Comparison of ENCODE assay signal across 1 cellular context in the genomic region with DNA sequence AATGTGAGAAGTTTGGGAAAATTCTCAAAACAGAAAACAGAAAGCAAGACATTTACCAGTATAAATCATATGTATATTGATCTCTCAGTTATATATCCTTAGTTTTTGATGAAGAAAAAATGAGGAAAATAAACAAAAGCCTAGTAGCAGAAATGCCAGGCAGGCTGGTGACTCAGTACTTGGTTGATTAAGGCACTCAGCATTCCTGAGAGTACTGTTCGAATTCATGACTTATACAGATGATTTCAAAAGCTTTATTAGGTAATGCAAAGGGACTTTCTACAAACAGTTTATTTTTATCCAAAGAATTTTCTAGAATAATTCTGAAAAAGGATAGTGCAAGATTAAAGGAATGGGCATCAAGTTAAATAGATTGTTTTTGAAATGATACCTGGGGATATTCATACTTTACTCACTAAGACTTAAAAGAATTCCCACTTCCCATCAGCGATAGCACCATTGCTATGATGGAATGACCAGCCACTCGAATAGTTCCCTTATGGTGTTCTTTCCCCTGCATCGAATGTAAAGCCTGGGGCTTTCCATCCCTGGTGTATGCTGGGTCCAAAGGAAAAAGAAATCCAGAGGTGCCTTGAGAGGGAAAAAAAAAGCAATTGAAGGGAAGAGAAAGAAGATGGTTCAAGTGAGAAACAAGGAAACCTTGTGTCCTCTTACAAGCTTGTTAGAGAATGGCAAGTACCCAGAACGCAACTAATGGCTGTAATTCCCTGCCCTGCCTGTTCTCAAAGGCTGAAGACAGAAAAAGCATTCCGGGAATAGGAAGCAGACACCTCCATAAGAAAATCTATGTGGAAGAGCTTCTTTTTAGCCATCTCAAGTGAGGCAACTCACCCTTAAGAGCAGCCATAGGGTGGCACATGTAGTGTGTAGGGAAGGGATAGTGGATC.
TF ChIP-seq lines count a peak whose summit lies in the region.

No MANE protein-coding gene starts in this region.

TF ChIP-seq in SK-N-SH, 30 proteins besides CTCF, POLR2A, EP300 and RAD21 (continued from another document):
- TF ChIP-seq, protein P1, sequence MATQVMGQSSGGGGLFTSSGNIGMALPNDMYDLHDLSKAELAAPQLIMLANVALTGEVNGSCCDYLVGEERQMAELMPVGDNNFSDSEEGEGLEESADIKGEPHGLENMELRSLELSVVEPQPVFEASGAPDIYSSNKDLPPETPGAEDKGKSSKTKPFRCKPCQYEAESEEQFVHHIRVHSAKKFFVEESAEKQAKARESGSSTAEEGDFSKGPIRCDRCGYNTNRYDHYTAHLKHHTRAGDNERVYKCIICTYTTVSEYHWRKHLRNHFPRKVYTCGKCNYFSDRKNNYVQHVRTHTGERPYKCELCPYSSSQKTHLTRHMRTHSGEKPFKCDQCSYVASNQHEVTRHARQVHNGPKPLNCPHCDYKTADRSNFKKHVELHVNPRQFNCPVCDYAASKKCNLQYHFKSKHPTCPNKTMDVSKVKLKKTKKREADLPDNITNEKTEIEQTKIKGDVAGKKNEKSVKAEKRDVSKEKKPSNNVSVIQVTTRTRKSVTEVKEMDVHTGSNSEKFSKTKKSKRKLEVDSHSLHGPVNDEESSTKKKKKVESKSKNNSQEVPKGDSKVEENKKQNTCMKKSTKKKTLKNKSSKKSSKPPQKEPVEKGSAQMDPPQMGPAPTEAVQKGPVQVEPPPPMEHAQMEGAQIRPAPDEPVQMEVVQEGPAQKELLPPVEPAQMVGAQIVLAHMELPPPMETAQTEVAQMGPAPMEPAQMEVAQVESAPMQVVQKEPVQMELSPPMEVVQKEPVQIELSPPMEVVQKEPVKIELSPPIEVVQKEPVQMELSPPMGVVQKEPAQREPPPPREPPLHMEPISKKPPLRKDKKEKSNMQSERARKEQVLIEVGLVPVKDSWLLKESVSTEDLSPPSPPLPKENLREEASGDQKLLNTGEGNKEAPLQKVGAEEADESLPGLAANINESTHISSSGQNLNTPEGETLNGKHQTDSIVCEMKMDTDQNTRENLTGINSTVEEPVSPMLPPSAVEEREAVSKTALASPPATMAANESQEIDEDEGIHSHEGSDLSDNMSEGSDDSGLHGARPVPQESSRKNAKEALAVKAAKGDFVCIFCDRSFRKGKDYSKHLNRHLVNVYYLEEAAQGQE (IDR thresholded peaks at IDR 0.05; ENCODE audit: low read depth, low read length) = no peak
TF ChIP-seq in SK-N-SH: peak in this region for 1.
